In the genomic region with DNA sequence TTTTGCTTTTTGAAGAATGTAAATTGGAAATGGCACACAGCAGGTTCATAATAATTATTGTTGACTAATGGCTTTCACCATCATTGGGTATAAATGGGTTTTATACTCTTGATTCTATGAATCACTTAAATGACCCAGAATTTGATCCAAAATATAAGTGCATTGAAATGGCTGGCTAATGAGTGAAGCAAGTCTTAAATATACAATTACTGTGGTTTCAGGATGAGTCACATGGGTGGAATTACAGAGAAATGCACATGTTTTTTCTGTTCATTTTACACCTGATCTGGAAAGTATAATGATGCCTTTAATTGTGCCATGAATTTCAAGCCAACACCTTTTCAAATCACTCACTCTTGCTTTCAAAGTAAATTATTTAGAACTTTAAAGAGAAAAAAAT, we compare ENCODE assay signal across 17 cellular contexts.
DNase-seq lines count a peak whose midpoint lies in the region; ATAC-seq and TF ChIP-seq lines count a peak whose summit lies in the region.
"Had no signal": no experiment of that assay in that cellular context is flagged by ENCODE, and none has a peak within 500 bp of the region (broad histone marks: within the 10 kb centered on the region; RNA-seq: fewer than 3 reads in every experiment).

No MANE protein-coding gene starts in this region.

- peak; percentile 60 for DNase-seq in MCF 10A (ENCODE audit: unreplicated experiment)
- DNase-seq in breast epithelium (ENCODE audit: low spot score in 2 of 2), result no peak
- peak; percentile 86 for DNase-seq in NCI-H748 (lab: John Stamatoyannopoulos, UW; ENCODE audit: unreplicated experiment)
- peak; percentile 62 for DNase-seq in fibroblast of gingiva (ENCODE audit: low read depth)
- DNase-seq in activated T-helper 2 cell treated with anti-CD3 and anti-CD28 coated beads, Interferon-gamma antibody, Interleukin-2, Interleukin-4, amounts not matched to agents 10 μg/mL and 5 μg/mL and 100 μg/mL, durations not matched to agents 14 hours and 24 hours and 36 hours (ENCODE audit: low spot score), result no peak
- no peak for DNase-seq in NCI-H1694 (lab: John Stamatoyannopoulos, UW)
- DNase-seq in WERI-Rb-1, result no peak
- DNase-seq: activated CD4-positive, alpha-beta T cell treated with anti-CD3 and anti-CD28 coated beads, Interleukin-2, amount 10 ng/mL, durations not matched to agents 24 days and 14 days; activated T-cell treated with anti-CD3 and anti-CD28 coated beads, Interleukin-2, amount 50 U/mL, for 48 hours; dorsolateral prefrontal cortex; glutamatergic neuron; KG1; PC-9; tibial artery had no signal

- H3K9me3 ChIP-seq in breast epithelium, result peaks cover 0 to 12% of the 10 kb centered on the region in 2 donors
- no peaks in the 10 kb centered on the region for H3K9me3 ChIP-seq in WERI-Rb-1 (ENCODE audit: severe bottlenecking)
- H3K9me3 ChIP-seq: prostate gland had no signal

- H3K27me3 ChIP-seq in breast epithelium, result no peaks in the 10 kb centered on the region
- no peaks in the 10 kb centered on the region for H3K27me3 ChIP-seq in WERI-Rb-1 (ENCODE audit: insufficient read depth, low read depth, severe bottlenecking)
- H3K27me3 ChIP-seq: dorsolateral prefrontal cortex, tibial artery had no signal

- no peak for TF ChIP-seq CTCF in MCF 10A (IDR thresholded peaks at IDR 0.05; ENCODE audit: unreplicated experiment)
- TF ChIP-seq CTCF in breast epithelium (IDR thresholded peaks at IDR 0.05), result no peak
- no peak for TF ChIP-seq CTCF in WERI-Rb-1 (IDR thresholded peaks at IDR 0.05; ENCODE audit: low read depth, low read length)

- POLR2A ChIA-PET in MCF 10A (lab: Yijun Ruan, JAX), result interaction anchor here (0.6 to 1.8 kb wide), 3 partner anchors 13 to 43 kb away, joined by 3 to 4 read pairs (median 3); no protein-coding TSS in a partner anchor

- no peak overlapping the region for H3K4me3 ChIP-seq in breast epithelium
- no peak overlapping the region for H3K4me3 ChIP-seq in WERI-Rb-1 (ENCODE audit: low read depth, low read length)
- H3K4me3 ChIP-seq: dorsolateral prefrontal cortex, PC-9, prostate gland, tibial artery had no signal

- peaks cover 6% of the 10 kb centered on the region for H3K36me3 Mint-ChIP-seq in MCF 10A (ENCODE audit: insufficient read depth, unreplicated experiment)
- no peaks in the 10 kb centered on the region for H3K36me3 Mint-ChIP-seq in activated T-helper 2 cell treated with anti-CD3 and anti-CD28 coated beads, Interferon-gamma antibody, Interleukin-2, Interleukin-4, amounts not matched to agents 10 μg/mL and 5 μg/mL and 100 μg/mL, durations not matched to agents 14 hours and 24 hours and 36 hours (ENCODE audit: low read depth)

- no peak for TF ChIP-seq POLR2A in breast epithelium (IDR thresholded peaks at IDR 0.05)

- H3K27ac Mint-ChIP-seq in MCF 10A (ENCODE audit: low read depth, unreplicated experiment), result peak overlapping the region; percentile 3
- no peak overlapping the region for H3K27ac Mint-ChIP-seq in activated T-helper 2 cell treated with anti-CD3 and anti-CD28 coated beads, Interferon-gamma antibody, Interleukin-2, Interleukin-4, amounts not matched to agents 10 μg/mL and 5 μg/mL and 100 μg/mL, durations not matched to agents 14 hours and 24 hours and 36 hours
- H3K27ac Mint-ChIP-seq: activated CD4-positive, alpha-beta T cell treated with anti-CD3 and anti-CD28 coated beads, Interleukin-2, amount 10 ng/mL, durations not matched to agents 24 days and 14 days; T-helper 1 cell treated with Interleukin-12 subunit alpha and Interleukin-12 subunit beta and Interleukin-4 antibody, amounts not matched to agents 30 μg/mL and 1 μg/mL, for 36 hours had no signal

- no peak for ATAC-seq in GM21381 (IDR thresholded peaks at IDR 0.05; ENCODE audit: unreplicated experiment)

- intact Hi-C loops in MCF 10A (cut with micrococcal nuclease), result no loop called here
- intact Hi-C loops in breast epithelium (cut with DNase I; ENCODE audit: low total_unique reads), result no loop called here
- intact Hi-C loops in activated T-helper 2 cell treated with anti-CD3 and anti-CD28 coated beads, Interferon-gamma antibody, Interleukin-2, Interleukin-4, amounts not matched to agents 10 μg/mL and 5 μg/mL and 100 μg/mL, durations not matched to agents 14 hours and 24 hours and 36 hours (cut with micrococcal nuclease), result no loop called here

- no peak overlapping the region for H3K4me3 Mint-ChIP-seq in MCF 10A (ENCODE audit: unreplicated experiment)
- H3K4me3 Mint-ChIP-seq in activated T-helper 2 cell treated with anti-CD3 and anti-CD28 coated beads, Interferon-gamma antibody, Interleukin-2, Interleukin-4, amounts not matched to agents 10 μg/mL and 5 μg/mL and 100 μg/mL, durations not matched to agents 14 hours and 24 hours and 36 hours (ENCODE audit: low read depth), result no peak overlapping the region
- H3K4me3 Mint-ChIP-seq: activated CD4-positive, alpha-beta T cell treated with anti-CD3 and anti-CD28 coated beads, Interleukin-2, amount 10 ng/mL, durations not matched to agents 24 days and 14 days; T-helper 1 cell treated with Interleukin-12 subunit alpha and Interleukin-12 subunit beta and Interleukin-4 antibody, amounts not matched to agents 30 μg/mL and 1 μg/mL, for 36 hours had no signal

- H3K4me1 Mint-ChIP-seq in MCF 10A (ENCODE audit: insufficient read depth, unreplicated experiment), result peaks cover 18% of the 10 kb centered on the region
- H3K4me1 Mint-ChIP-seq in activated T-helper 2 cell treated with anti-CD3 and anti-CD28 coated beads, Interferon-gamma antibody, Interleukin-2, Interleukin-4, amounts not matched to agents 10 μg/mL and 5 μg/mL and 100 μg/mL, durations not matched to agents 14 hours and 24 hours and 36 hours (ENCODE audit: low read depth), result no peaks in the 10 kb centered on the region
- H3K4me1 Mint-ChIP-seq: activated CD4-positive, alpha-beta T cell treated with anti-CD3 and anti-CD28 coated beads, Interleukin-2, amount 10 ng/mL, durations not matched to agents 24 days and 14 days had no signal

- H3K36me3 ChIP-seq in breast epithelium (no peaks in the 10 kb centered on the region), WERI-Rb-1 (no peaks in the 10 kb centered on the region)
- H3K36me3 ChIP-seq: prostate gland, tibial artery had no signal

- BruUV-seq in MCF 10A (replicated peaks; lab: Mats Ljungman, UMichigan), result no TSS peak

- no peak overlapping the region for H3K27ac ChIP-seq in breast epithelium
- H3K27ac ChIP-seq in WERI-Rb-1, result no peak overlapping the region
- H3K27ac ChIP-seq: dorsolateral prefrontal cortex, PC-9, prostate gland, tibial artery had no signal

- no peaks in the 10 kb centered on the region for H3K27me3 Mint-ChIP-seq in MCF 10A (ENCODE audit: insufficient read depth, unreplicated experiment)
- H3K27me3 Mint-ChIP-seq in activated T-helper 2 cell treated with anti-CD3 and anti-CD28 coated beads, Interferon-gamma antibody, Interleukin-2, Interleukin-4, amounts not matched to agents 10 μg/mL and 5 μg/mL and 100 μg/mL, durations not matched to agents 14 hours and 24 hours and 36 hours (ENCODE audit: low read depth), result peaks cover 2% of the 10 kb centered on the region

- CTCF ChIA-PET in MCF 10A (lab: Yijun Ruan, JAX), result no interaction called here

- peaks cover 8% of the 10 kb centered on the region for H3K9me3 Mint-ChIP-seq in MCF 10A (ENCODE audit: unreplicated experiment)
- peaks cover 9% of the 10 kb centered on the region for H3K9me3 Mint-ChIP-seq in activated T-helper 2 cell treated with anti-CD3 and anti-CD28 coated beads, Interferon-gamma antibody, Interleukin-2, Interleukin-4, amounts not matched to agents 10 μg/mL and 5 μg/mL and 100 μg/mL, durations not matched to agents 14 hours and 24 hours and 36 hours

- no peaks in the 10 kb centered on the region for H3K4me1 ChIP-seq in breast epithelium
- H3K4me1 ChIP-seq: prostate gland had no signal

Comparison
In these comparisons a context has a peak if more than half of its experiments do, and no peak if none do; other contexts are left out.
1. DNase-seq: peak in MCF 10A (single experiment), NCI-H748 (single experiment) and fibroblast of gingiva (single experiment); none in breast epithelium (0 of 2), activated T-helper 2 cell treated with anti-CD3 and anti-CD28 coated beads, Interferon-gamma antibody, Interleukin-2, Interleukin-4, amounts not matched to agents 10 μg/mL and 5 μg/mL and 100 μg/mL, durations not matched to agents 14 hours and 24 hours and 36 hours (single experiment), NCI-H1694 (single experiment) and WERI-Rb-1 (single experiment).